Comparison of ENCODE assay signal across 1 cellular context in genomic region chr10:87659571-87660483, GRCh38.
A peak's percentile ranks its signal among the peaks of the same experiment; 100 is the strongest.
TF ChIP-seq lines count a peak whose summit lies in the region.

Gene PAPSS2, plus strand, starts transcription at chr10:87659878. Its CDS starts 104 bp downstream, at chr10:87659982.

TF ChIP-seq in HEK293, 187 proteins besides CTCF, POLR2A, EP300 and RAD21 (continued from another document and continues in another):
- TF ChIP-seq ZNF692 (tag by site-specific recombination; IDR thresholded peaks at IDR 0.05) (peak; percentile 37; the same call in 1 of the 2 replicates), ZNF169 (tag by site-specific recombination; IDR thresholded peaks at IDR 0.05) (no peak), AEBP2 (tag by site-specific recombination; IDR thresholded peaks at IDR 0.05; ENCODE audit: borderline replicate concordance) (no peak), MZF1 (tag by site-specific recombination; IDR thresholded peaks at IDR 0.05; ENCODE audit: borderline replicate concordance) (peak; percentile 54; the same call in 1 of the 2 replicates), GFI1B (tag by site-specific recombination; IDR thresholded peaks at IDR 0.05) (no peak), ZNF548 (tag by site-specific recombination; IDR thresholded peaks at IDR 0.05) (no peak), GLI2 (tag by site-specific recombination; IDR thresholded peaks at IDR 0.05; ENCODE audit: borderline replicate concordance, low read depth) (no peak), HIC1 (tag by site-specific recombination; IDR thresholded peaks at IDR 0.05) (no peak), SP3 (tag by site-specific recombination; IDR thresholded peaks at IDR 0.05) (peak; percentile 88), ZNF202 (tag by site-specific recombination; IDR thresholded peaks at IDR 0.05; ENCODE audit: borderline replicate concordance) (no peak; the same call in 1 of the 2 replicates), ZNF138 (tag by site-specific recombination; IDR thresholded peaks at IDR 0.05; ENCODE audit: borderline replicate concordance) (no peak), ZNF600 (tag by site-specific recombination; IDR thresholded peaks at IDR 0.05) (peak; percentile 91), ZNF580 (tag by site-specific recombination; IDR thresholded peaks at IDR 0.05) (no peak), ZSCAN23 (tag by site-specific recombination; IDR thresholded peaks at IDR 0.05) (no peak), ZBTB10 (tag by site-specific recombination; IDR thresholded peaks at IDR 0.05) (peak; percentile 50; the same call in 1 of the 2 replicates), BCL11A (tag by site-specific recombination; IDR thresholded peaks at IDR 0.05; ENCODE audit: low read depth) (no peak), ZNF514 (tag by site-specific recombination; IDR thresholded peaks at IDR 0.05) (no peak), ELK4 (IDR thresholded peaks at IDR 0.05; ENCODE audit: borderline replicate concordance, low read depth, low read length) (no peak), ZNF707 (tag by site-specific recombination; IDR thresholded peaks at IDR 0.05) (no peak), HOXD13 (CRISPR knock-in tag; IDR thresholded peaks at IDR 0.05; ENCODE audit: borderline replicate concordance) (no peak), ZBTB7A (tag by site-specific recombination; IDR thresholded peaks at IDR 0.05; ENCODE audit: low read depth) (no peak), ZNF48 (tag by site-specific recombination; IDR thresholded peaks at IDR 0.05) (no peak), KLF7 (tag by site-specific recombination; IDR thresholded peaks at IDR 0.05; ENCODE audit: borderline replicate concordance) (no peak), ZFP69B (tag by site-specific recombination; IDR thresholded peaks at IDR 0.05) (peak; percentile 70; the same call in 1 of the 2 replicates), ZBTB26 (tag by site-specific recombination; optimal IDR thresholded peaks at IDR 0.05) (peak; percentile 63), ZNF140 (tag by site-specific recombination; IDR thresholded peaks at IDR 0.05) (no peak), ZNF701 (tag by site-specific recombination; IDR thresholded peaks at IDR 0.05) (no peak), ZNF830 (tag by site-specific recombination; IDR thresholded peaks at IDR 0.05; ENCODE audit: low read depth) (no peak), ZBTB17 (tag by site-specific recombination; IDR thresholded peaks at IDR 0.05) (peak; percentile 84), ZNF16 (tag by site-specific recombination; IDR thresholded peaks at IDR 0.05; ENCODE audit: low read depth) (no peak), ZNF223 (tag by site-specific recombination; IDR thresholded peaks at IDR 0.05) (no peak), RBAK (tag by site-specific recombination; IDR thresholded peaks at IDR 0.05) (no peak), ZNF544 (tag by site-specific recombination; IDR thresholded peaks at IDR 0.05) (no peak), ZNF112 (tag by site-specific recombination; IDR thresholded peaks at IDR 0.05) (no peak), TSHZ1 (tag by site-specific recombination; IDR thresholded peaks at IDR 0.05; ENCODE audit: borderline replicate concordance) (no peak), ZNF2 (tag by site-specific recombination; IDR thresholded peaks at IDR 0.05) (0 out of 2 replicates have a peak, but pooled peaks have one; percentile 11), ZNF777 (tag by site-specific recombination; IDR thresholded peaks at IDR 0.05; ENCODE audit: borderline replicate concordance) (peak; percentile 84), ZNF248 (tag by site-specific recombination; IDR thresholded peaks at IDR 0.05) (no peak), KLF10 (tag by site-specific recombination; IDR thresholded peaks at IDR 0.05) (peak; percentile 31; the same call in 1 of the 2 replicates), ZNF175 (tag by site-specific recombination; IDR thresholded peaks at IDR 0.05) (no peak), ZNF366 (tag by site-specific recombination; conservative IDR thresholded peaks at IDR 0.05) (no peak), MYNN (tag by site-specific recombination; IDR thresholded peaks at IDR 0.05; ENCODE audit: borderline replicate concordance) (no peak), ZBTB20 (tag by site-specific recombination; IDR thresholded peaks at IDR 0.05) (peak; percentile 86), ZNF645 (tag by site-specific recombination; IDR thresholded peaks at IDR 0.05) (no peak), ZNF596 (tag by site-specific recombination; IDR thresholded peaks at IDR 0.05) (no peak; the same call in 1 of the 2 replicates), ZNF621 (tag by site-specific recombination; IDR thresholded peaks at IDR 0.05) (no peak), ZNF148 (tag by site-specific recombination; IDR thresholded peaks at IDR 0.05; ENCODE audit: borderline replicate concordance) (no peak), ZNF426 (tag by site-specific recombination; IDR thresholded peaks at IDR 0.05) (no peak), EGR2 (tag by site-specific recombination; IDR thresholded peaks at IDR 0.05; ENCODE audit: low read depth) (peak; percentile 41; the same call in 1 of the 2 replicates)
